Comparison of ENCODE assay signal across 17 cellular contexts in genomic region chr21:31698461-31698860, GRCh38. TPM values are rescaled to one million over a fixed set of nuclear protein-coding genes. Genes with fewer than 3 reads are reported as not detected.
A peak's percentile ranks its signal among the peaks of the same experiment; 100 is the strongest.
DNase-seq lines count a peak whose midpoint lies in the region; ATAC-seq, FAIRE-seq and TF ChIP-seq lines count a peak whose summit lies in the region.
"Had no signal": no experiment of that assay in that cellular context is flagged by ENCODE, and none has a peak within 500 bp of the region (broad histone marks: within the 10 kb centered on the region; RNA-seq: fewer than 3 reads in every experiment).

No MANE protein-coding gene starts in this region.

- BruUV-seq in K562 (replicated peaks; lab: Mats Ljungman, UMichigan): no TSS peak

- peaks cover 23% of the 10 kb centered on the region for H3K36me3 Mint-ChIP-seq in activated naive CD4-positive, alpha-beta T cell treated with anti-CD3 and anti-CD28 coated beads for 36 hours (ENCODE audit: low read depth)
- H3K36me3 Mint-ChIP-seq in activated naive CD4-positive, alpha-beta T cell treated with anti-CD3 and anti-CD28 coated beads, Interleukin-2, amount 10 ng/mL, durations not matched to agents 7 days and 5 days: peaks cover 45% of the 10 kb centered on the region
- H3K36me3 Mint-ChIP-seq in CD4-positive, CD25-positive, alpha-beta regulatory T cell: peaks cover 47% of the 10 kb centered on the region

- H3K27me3 ChIP-seq in CD4-positive, CD25-positive, alpha-beta regulatory T cell (ENCODE audit: control insufficient read depth, insufficient read depth, low read length): no peaks in the 10 kb centered on the region
- no peaks in the 10 kb centered on the region for H3K27me3 ChIP-seq in K562 (ENCODE audit: control insufficient read depth in 2 of 2, insufficient read depth in 2 of 2, low read length in 2 of 2)
- H3K27me3 ChIP-seq: BLaER1 treated with 17β-estradiol and CSF1 and Interleukin-3, amounts not matched to agents 10 nM and 100 nM had no signal

- H3K36me3 ChIP-seq in CD4-positive, CD25-positive, alpha-beta regulatory T cell (ENCODE audit: control insufficient read depth, insufficient read depth, low read length): peaks cover 89% of the 10 kb centered on the region
- H3K36me3 ChIP-seq in HEK293 (ENCODE audit: control insufficient read depth in 2 of 2, insufficient read depth in 1 of 2, low read length in 2 of 2) (peaks cover 81 to 89% of the 10 kb centered on the region in 2 experiments), K562 (ENCODE audit: control insufficient read depth, insufficient read depth, low read length) (peaks cover 98% of the 10 kb centered on the region)

- no peaks in the 10 kb centered on the region for H3K27me3 Mint-ChIP-seq in activated naive CD4-positive, alpha-beta T cell treated with anti-CD3 and anti-CD28 coated beads for 36 hours (ENCODE audit: low read depth)
- H3K27me3 Mint-ChIP-seq in activated naive CD4-positive, alpha-beta T cell treated with anti-CD3 and anti-CD28 coated beads, Interleukin-2, amount 10 ng/mL, durations not matched to agents 7 days and 5 days: no peaks in the 10 kb centered on the region
- no peaks in the 10 kb centered on the region for H3K27me3 Mint-ChIP-seq in CD4-positive, CD25-positive, alpha-beta regulatory T cell

- H3K27ac ChIP-seq in CD4-positive, CD25-positive, alpha-beta regulatory T cell (ENCODE audit: insufficient read depth, low read length, poor library complexity, severe bottlenecking): peak overlapping the region; percentile 28
- H3K27ac ChIP-seq in HEK293 (ENCODE audit: extremely low read depth, low read depth, low read length): no peak overlapping the region
- no peak overlapping the region for H3K27ac ChIP-seq in K562 (ENCODE audit: extremely low read depth, low read depth, low read length)
- H3K27ac ChIP-seq: BLaER1 treated with 17β-estradiol and CSF1 and Interleukin-3, amounts not matched to agents 10 nM and 100 nM; HL-60 had no signal

- no peak overlapping the region for H2AFZ ChIP-seq in K562 (ENCODE audit: low read depth, low read length)

- H3K9me1 ChIP-seq in K562 (ENCODE audit: control insufficient read depth, insufficient read depth, low read length): no peaks in the 10 kb centered on the region

- H4K20me1 ChIP-seq in K562 (replicated peaks; ENCODE audit: control insufficient read depth, insufficient read depth, low read length): no peaks in the 10 kb centered on the region

- TF ChIP-seq POLR2A in K562 (conservative IDR thresholded peaks at IDR 0.05): no peak

- ATAC-seq in CD4-positive, CD25-positive, alpha-beta regulatory T cell (ENCODE audit: low read depth in 2 of 2): no peak
- ATAC-seq in K562: no peak; the same call in 1 of the 3 replicates
- no peak for ATAC-seq in GM21717 (IDR thresholded peaks at IDR 0.05; ENCODE audit: unreplicated experiment)
- ATAC-seq: CD8-positive, alpha-beta T cell; HCT116 had no signal

- no peaks in the 10 kb centered on the region for H3K9me3 ChIP-seq in CD4-positive, CD25-positive, alpha-beta regulatory T cell (ENCODE audit: control insufficient read depth in 2 of 2, low read length in 2 of 2)
- H3K9me3 ChIP-seq in HEK293 (ENCODE audit: control insufficient read depth, insufficient read depth, low read depth, low read length) (no peaks in the 10 kb centered on the region), K562 (replicated peaks; ENCODE audit: control insufficient read depth, insufficient read depth, low read depth, low read length) (no peaks in the 10 kb centered on the region)
- H3K9me3 ChIP-seq: BLaER1 treated with 17β-estradiol and CSF1 and Interleukin-3, amounts not matched to agents 10 nM and 100 nM had no signal

- peaks cover 29% of the 10 kb centered on the region for H3K79me2 ChIP-seq in K562 (ENCODE audit: control insufficient read depth, insufficient read depth, low read length)

- no peak for TF ChIP-seq RAD21 in K562 (CRISPR knock-in tag; conservative IDR thresholded peaks at IDR 0.05 in 1 of 2, IDR thresholded peaks at IDR 0.05 in 1 of 2)

- no peak for FAIRE-seq in K562 (lab: Jason Lieb, UNC)

- no peak for TF ChIP-seq EP300 in K562 (IDR thresholded peaks at IDR 0.05; ENCODE audit: low read length)

- H3K27ac Mint-ChIP-seq in activated naive CD4-positive, alpha-beta T cell treated with anti-CD3 and anti-CD28 coated beads for 36 hours: peak overlapping the region; percentile 25
- no peak overlapping the region for H3K27ac Mint-ChIP-seq in activated naive CD4-positive, alpha-beta T cell treated with anti-CD3 and anti-CD28 coated beads, Interleukin-2, amount 10 ng/mL, durations not matched to agents 7 days and 5 days
- no peak overlapping the region for H3K27ac Mint-ChIP-seq in CD4-positive, CD25-positive, alpha-beta regulatory T cell

- no peak overlapping the region for H3K4me3 Mint-ChIP-seq in activated naive CD4-positive, alpha-beta T cell treated with anti-CD3 and anti-CD28 coated beads for 36 hours
- no peak overlapping the region for H3K4me3 Mint-ChIP-seq in activated naive CD4-positive, alpha-beta T cell treated with anti-CD3 and anti-CD28 coated beads, Interleukin-2, amount 10 ng/mL, durations not matched to agents 7 days and 5 days
- no peak overlapping the region for H3K4me3 Mint-ChIP-seq in CD4-positive, CD25-positive, alpha-beta regulatory T cell
- H3K4me3 Mint-ChIP-seq: CD8-positive, alpha-beta T cell had no signal

- peaks cover 4% of the 10 kb centered on the region for H3K4me1 Mint-ChIP-seq in activated naive CD4-positive, alpha-beta T cell treated with anti-CD3 and anti-CD28 coated beads for 36 hours (ENCODE audit: low read depth)
- no peaks in the 10 kb centered on the region for H3K4me1 Mint-ChIP-seq in activated naive CD4-positive, alpha-beta T cell treated with anti-CD3 and anti-CD28 coated beads, Interleukin-2, amount 10 ng/mL, durations not matched to agents 7 days and 5 days
- peaks cover 3 to 12% (median 8%) of the 10 kb centered on the region in 4 donors for H3K4me1 Mint-ChIP-seq in CD4-positive, CD25-positive, alpha-beta regulatory T cell

- POLR2A ChIA-PET in HEK293 (lab: Yijun Ruan, JAX) (no interaction called here), K562 (lab: Yijun Ruan, JAX) (interaction anchor here (1.6 kb wide), 1 partner anchor 16 kb away, joined by 3 read pairs; no protein-coding TSS in a partner anchor)

- CTCF ChIA-PET in activated naive CD4-positive, alpha-beta T cell treated with anti-CD3 and anti-CD28 coated beads for 36 hours (lab: Charles Lee): no interaction called here
- CTCF ChIA-PET in activated naive CD4-positive, alpha-beta T cell treated with anti-CD3 and anti-CD28 coated beads, Interleukin-2, amount 10 ng/mL, durations not matched to agents 7 days and 5 days (lab: Charles Lee): no interaction called here
- CTCF ChIA-PET in HEK293 (lab: Yijun Ruan, JAX): no interaction called here
- CTCF ChIA-PET in K562 (lab: Yijun Ruan, JAX; ENCODE audit: low intra/inter-chr PET ratio): no interaction called here

- TF ChIP-seq CTCF in HEK293 (tag by site-specific recombination; IDR thresholded peaks at IDR 0.05) (no peak), K562 (IDR thresholded peaks at IDR 0.05 in 2 of 3, conservative IDR thresholded peaks at IDR 0.05 in 1 of 3; ENCODE audit: insufficient read depth in 2 of 3, low read depth in 1 of 3, low read length in 3 of 3) (no peak)

- no peak overlapping the region for H3K9ac ChIP-seq in K562 (ENCODE audit: insufficient read depth in 1 of 2, low read depth in 2 of 2, low read length in 2 of 2)
- H3K9ac ChIP-seq: BLaER1 treated with 17β-estradiol and CSF1 and Interleukin-3, amounts not matched to agents 10 nM and 100 nM had no signal

- no peak overlapping the region for H3K4me3 ChIP-seq in CD4-positive, CD25-positive, alpha-beta regulatory T cell (ENCODE audit: low read depth, low read length)
- no peak overlapping the region for H3K4me3 ChIP-seq in HEK293 (ENCODE audit: low read depth, low read length)
- H3K4me3 ChIP-seq in K562: no peak overlapping the region
- H3K4me3 ChIP-seq: BLaER1 treated with 17β-estradiol and CSF1 and Interleukin-3, amounts not matched to agents 10 nM and 100 nM had no signal

- H3K4me1 ChIP-seq in CD4-positive, CD25-positive, alpha-beta regulatory T cell (ENCODE audit: control insufficient read depth, insufficient read depth, low read length, poor library complexity, severe bottlenecking): no peaks in the 10 kb centered on the region
- H3K4me1 ChIP-seq in HEK293 (ENCODE audit: control insufficient read depth, insufficient read depth, low read length): no peaks in the 10 kb centered on the region
- H3K4me1 ChIP-seq in K562 (replicated peaks in 1 of 2; ENCODE audit: control insufficient read depth in 2 of 2, insufficient read depth in 2 of 2, low read length in 2 of 2): 0 out of 5 replicates have a peak, but pooled peaks cover 0 to 2% of the 10 kb centered on the region in 2 experiments

- intact Hi-C loops in activated naive CD4-positive, alpha-beta T cell treated with anti-CD3 and anti-CD28 coated beads for 36 hours (cut with micrococcal nuclease): no loop called here
- intact Hi-C loops in K562 (cut with micrococcal nuclease): no loop called here

- in situ Hi-C loops in K562 (cut with MboI): no loop called here

- no peak overlapping the region for H3K4me2 ChIP-seq in K562 (ENCODE audit: insufficient read depth, low read length)
- H3K4me2 ChIP-seq: BLaER1 treated with 17β-estradiol and CSF1 and Interleukin-3, amounts not matched to agents 10 nM and 100 nM had no signal

- DNase-seq in activated naive CD4-positive, alpha-beta T cell treated with anti-CD3 and anti-CD28 coated beads for 36 hours: no peak
- DNase-seq in activated naive CD4-positive, alpha-beta T cell treated with anti-CD3 and anti-CD28 coated beads, Interleukin-2, amount 10 ng/mL, durations not matched to agents 7 days and 5 days: no peak
- DNase-seq in CD4-positive, CD25-positive, alpha-beta regulatory T cell: no peak
- DNase-seq in K562 (ENCODE audit: extremely low read depth in 1 of 4, low spot score in 3 of 4) (no peak), HT-29 (ENCODE audit: low spot score) (no peak), NOMO-1 (lab: John Stamatoyannopoulos, UW; ENCODE audit: unreplicated experiment in 2 of 2) (no peak)
- DNase-seq: ACHN; CD8-positive, alpha-beta T cell; COR-L47; DMS53; GF-D8; IMR-90 had no signal

- H3K9me3 Mint-ChIP-seq in activated naive CD4-positive, alpha-beta T cell treated with anti-CD3 and anti-CD28 coated beads for 36 hours: no peaks in the 10 kb centered on the region
- H3K9me3 Mint-ChIP-seq in activated naive CD4-positive, alpha-beta T cell treated with anti-CD3 and anti-CD28 coated beads, Interleukin-2, amount 10 ng/mL, durations not matched to agents 7 days and 5 days: no peaks in the 10 kb centered on the region
- no peaks in the 10 kb centered on the region for H3K9me3 Mint-ChIP-seq in CD4-positive, CD25-positive, alpha-beta regulatory T cell
- H3K9me3 Mint-ChIP-seq: CD8-positive, alpha-beta T cell had no signal

RNA-seq across cellular contexts. Expression of gene SCAF4, which starts 33.5 kb away (rescaled TPM):
- 10 to 100 TPM; 39.6 to 40.5 TPM for total RNA-seq in activated naive CD4-positive, alpha-beta T cell treated with anti-CD3 and anti-CD28 coated beads for 36 hours
- total RNA-seq in CD4-positive, CD25-positive, alpha-beta regulatory T cell: 70.9 TPM
- polyA plus RNA-seq in CD4-positive, CD25-positive, alpha-beta regulatory T cell: 10 to 100 TPM; 15.8 to 20.6 (median 18.6) TPM
- total RNA-seq in K562 (2011; cell fraction: chromatin; rRNA removed; ENCODE audit: low replicate concordance): 94.8 and 259 TPM in 2 replicates
- total RNA-seq in K562 (2011; cell fraction: nucleolus; rRNA removed): 49.9 and 60.1 TPM in 2 replicates
- total RNA-seq in K562 (2011; cell fraction: nucleoplasm; rRNA removed): 124 and 178 TPM in 2 replicates
- total RNA-seq in K562 (2014; rRNA removed) (11.6 and 14.9 TPM in 2 replicates), K562 (2014; rRNA removed; fragmentation: Illumina TruSeq; extraction: Trizol) (17.2 and 18.8 TPM in 2 replicates), K562 (2015; rRNA removed; fragmentation: Illumina TruSeq; extraction: Trizol) (14.4 and 16.0 TPM in 2 replicates), K562 (2021) (52.2 and 55.7 TPM in 2 replicates)
- polyA plus RNA-seq in K562 (2011; rRNA removed) (27.3 and 33.9 TPM in 2 replicates), K562 (2014; fragmentation: Illumina TruSeq; extraction: Trizol) (44.2 and 48.2 TPM in 2 replicates), K562 (2014; fragmentation: Nextera tagmentation; extraction: Ambion mirVana) (1 to 10 TPM; 2.3 to 5.1 TPM), K562 (2014; rRNA removed) (28.3 and 30.3 TPM in 2 replicates)
- polyA plus RNA-seq in K562 (2011; cell fraction: cytosol; rRNA removed): 13.0 and 21.8 TPM in 2 replicates
- polyA plus RNA-seq in K562 (2011; cell fraction: nucleus; rRNA removed): 85.0 and 99.6 TPM in 2 replicates
- polyA plus RNA-seq in K562 (2012): 28.1 and 29.3 TPM in 2 replicates
- polyA minus RNA-seq in K562 (2011; rRNA and poly(A)+ RNA removed): 34.5 and 35.1 TPM in 2 replicates
- 24.8 and 25.2 TPM in 2 replicates for polyA minus RNA-seq in K562 (2011; cell fraction: cytosol; rRNA and poly(A)+ RNA removed)
- 71.0 and 80.2 TPM in 2 replicates for polyA minus RNA-seq in K562 (2011; cell fraction: nucleus; rRNA and poly(A)+ RNA removed)
- 7.6 and 7.9 TPM in 2 replicates for total RNA-seq in HT-29 (2014; rRNA removed; shearing (Covaris generic))

RNA-seq across cellular contexts. Expression of gene SOD1, which starts 39.0 kb away (rescaled TPM):
- total RNA-seq in activated naive CD4-positive, alpha-beta T cell treated with anti-CD3 and anti-CD28 coated beads for 36 hours: 100 to 1,000 TPM; 281 to 297 TPM
- 164 TPM for total RNA-seq in CD4-positive, CD25-positive, alpha-beta regulatory T cell
- polyA plus RNA-seq in CD4-positive, CD25-positive, alpha-beta regulatory T cell: 100 to 1,000 TPM; 785 to 914 (median 844) TPM
- 34.1 and 47.2 TPM in 2 replicates for total RNA-seq in K562 (2011; cell fraction: chromatin; rRNA removed; ENCODE audit: low replicate concordance)
- 65.2 and 66.5 TPM in 2 replicates for total RNA-seq in K562 (2011; cell fraction: nucleolus; rRNA removed)
- total RNA-seq in K562 (2011; cell fraction: nucleoplasm; rRNA removed): 81.2 and 82.4 TPM in 2 replicates
- 419 and 452 TPM in 2 replicates for total RNA-seq in K562 (2014; rRNA removed)
- 633 and 657 TPM in 2 replicates for total RNA-seq in K562 (2014; rRNA removed; fragmentation: Illumina TruSeq; extraction: Trizol)
- 603 and 618 TPM in 2 replicates for total RNA-seq in K562 (2015; rRNA removed; fragmentation: Illumina TruSeq; extraction: Trizol)
- total RNA-seq in K562 (2021): 502 and 508 TPM in 2 replicates
- polyA plus RNA-seq in K562 (2011; rRNA removed): 514 and 783 TPM in 2 replicates
- polyA plus RNA-seq in K562 (2011; cell fraction: cytosol; rRNA removed): 344 and 485 TPM in 2 replicates
- polyA plus RNA-seq in K562 (2011; cell fraction: nucleus; rRNA removed): 104 and 172 TPM in 2 replicates
- polyA plus RNA-seq in K562 (2012): 288 and 652 TPM in 2 replicates
- polyA plus RNA-seq in K562 (2014; fragmentation: Illumina TruSeq; extraction: Trizol): 577 and 611 TPM in 2 replicates
- polyA plus RNA-seq in K562 (2014; fragmentation: Nextera tagmentation; extraction: Ambion mirVana): 1,000 to 10,000 TPM; 1,386 to 1,409 TPM
- polyA plus RNA-seq in K562 (2014; rRNA removed): 613 and 642 TPM in 2 replicates
- polyA minus RNA-seq in K562 (2011; rRNA and poly(A)+ RNA removed): 483 and 698 TPM in 2 replicates
- polyA minus RNA-seq in K562 (2011; cell fraction: cytosol; rRNA and poly(A)+ RNA removed): 436 and 452 TPM in 2 replicates
- 37.4 and 67.0 TPM in 2 replicates for polyA minus RNA-seq in K562 (2011; cell fraction: nucleus; rRNA and poly(A)+ RNA removed)
- total RNA-seq in HT-29 (2014; rRNA removed; shearing (Covaris generic)): 118 and 126 TPM in 2 replicates
